ENCODE assay signal across 14 cellular contexts in the genomic region with DNA sequence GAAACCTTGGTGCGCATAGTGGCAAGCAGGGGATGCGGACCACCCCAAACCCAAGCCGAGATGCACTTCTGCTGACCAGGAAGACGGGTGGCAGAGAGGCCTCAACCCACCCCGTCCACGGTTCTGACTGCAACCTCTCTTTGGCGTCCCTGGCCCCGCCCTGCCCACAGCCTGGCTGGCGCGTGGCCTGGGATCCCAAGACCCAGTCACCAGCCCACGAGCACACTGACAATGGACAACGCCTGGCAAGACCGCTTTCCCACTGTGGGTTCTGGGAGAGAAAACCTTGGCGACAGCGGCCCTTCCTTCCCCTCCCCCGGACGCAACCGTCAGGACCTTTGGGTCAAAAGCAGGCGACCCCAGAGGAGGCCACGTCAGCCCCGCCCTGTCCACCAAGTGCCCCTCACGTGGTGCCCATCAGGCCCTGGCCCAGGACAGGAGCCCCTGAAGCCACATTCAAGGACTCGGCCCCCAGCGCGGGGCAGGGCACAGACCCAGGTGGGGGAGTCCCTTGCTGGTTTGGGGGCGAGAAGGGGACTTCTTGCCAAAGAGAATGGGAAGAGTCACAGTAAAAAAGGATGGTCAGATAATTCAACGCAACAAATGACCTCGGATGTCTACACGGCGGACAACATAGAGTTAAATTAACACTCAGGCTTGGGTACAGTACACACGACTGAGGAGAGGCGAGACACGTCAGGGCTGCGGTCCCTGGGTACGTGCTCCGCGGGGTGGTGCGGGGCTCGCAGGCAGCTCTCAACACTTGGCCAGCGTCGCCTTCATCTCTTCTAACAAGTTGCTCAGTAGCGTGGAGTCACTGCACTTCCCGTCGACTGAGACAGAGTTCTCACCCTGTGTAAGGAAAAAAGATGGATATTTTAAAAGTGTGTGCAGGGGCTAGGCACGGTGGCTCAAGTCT. TPM values are rescaled to one million over a fixed set of nuclear protein-coding genes. Genes with fewer than 3 reads are reported as not detected.
A peak's percentile ranks its signal among the peaks of the same experiment; 100 is the strongest.
DNase-seq lines count a peak whose midpoint lies in the region.
"Had no signal": no experiment of that assay in that cellular context is flagged by ENCODE, and none has a peak within 500 bp of the region (broad histone marks: within the 10 kb centered on the region; RNA-seq: fewer than 3 reads in every experiment).

No MANE protein-coding gene starts in this region.

- CTCF ChIA-PET in activated CD4-positive, alpha-beta memory T cell treated with anti-CD3 and anti-CD28 coated beads for 36 hours (lab: Charles Lee): no interaction called here

- H3K27me3 Mint-ChIP-seq in activated T-helper 1 cell treated with anti-CD3 and anti-CD28 coated beads, Interleukin-12 subunit alpha, Interleukin-12 subunit beta, Interleukin-2, Interleukin-4 antibody, amounts not matched to agents 30 ng/mL and 10 ng/mL and 1 ng/mL, durations not matched to agents 14 hours and 24 hours and 36 hours (ENCODE audit: insufficient read depth): no peaks in the 10 kb centered on the region
- H3K27me3 Mint-ChIP-seq in activated CD4-positive, alpha-beta memory T cell treated with anti-CD3 and anti-CD28 coated beads for 36 hours: no peaks in the 10 kb centered on the region

- peaks cover 36% of the 10 kb centered on the region for H3K36me3 Mint-ChIP-seq in activated T-helper 1 cell treated with anti-CD3 and anti-CD28 coated beads, Interleukin-12 subunit alpha, Interleukin-12 subunit beta, Interleukin-2, Interleukin-4 antibody, amounts not matched to agents 30 ng/mL and 10 ng/mL and 1 ng/mL, durations not matched to agents 14 hours and 24 hours and 36 hours (ENCODE audit: low read depth)
- H3K36me3 Mint-ChIP-seq in activated CD4-positive, alpha-beta memory T cell treated with anti-CD3 and anti-CD28 coated beads for 36 hours: peaks cover 38% of the 10 kb centered on the region

- H3K27ac Mint-ChIP-seq in activated T-helper 1 cell treated with anti-CD3 and anti-CD28 coated beads, Interleukin-12 subunit alpha, Interleukin-12 subunit beta, Interleukin-2, Interleukin-4 antibody, amounts not matched to agents 30 ng/mL and 10 ng/mL and 1 ng/mL, durations not matched to agents 14 hours and 24 hours and 36 hours: peak overlapping the region; percentile 29
- no peak overlapping the region for H3K27ac Mint-ChIP-seq in activated CD4-positive, alpha-beta memory T cell treated with anti-CD3 and anti-CD28 coated beads for 36 hours

- H3K4me1 Mint-ChIP-seq in activated T-helper 1 cell treated with anti-CD3 and anti-CD28 coated beads, Interleukin-12 subunit alpha, Interleukin-12 subunit beta, Interleukin-2, Interleukin-4 antibody, amounts not matched to agents 30 ng/mL and 10 ng/mL and 1 ng/mL, durations not matched to agents 14 hours and 24 hours and 36 hours (ENCODE audit: low read depth): peaks cover 7% of the 10 kb centered on the region
- H3K4me1 Mint-ChIP-seq in activated CD4-positive, alpha-beta memory T cell treated with anti-CD3 and anti-CD28 coated beads for 36 hours (ENCODE audit: low read depth): peaks cover 8% of the 10 kb centered on the region

- peaks cover 12% of the 10 kb centered on the region for H3K9me3 Mint-ChIP-seq in activated T-helper 1 cell treated with anti-CD3 and anti-CD28 coated beads, Interleukin-12 subunit alpha, Interleukin-12 subunit beta, Interleukin-2, Interleukin-4 antibody, amounts not matched to agents 30 ng/mL and 10 ng/mL and 1 ng/mL, durations not matched to agents 14 hours and 24 hours and 36 hours
- H3K9me3 Mint-ChIP-seq in activated CD4-positive, alpha-beta memory T cell treated with anti-CD3 and anti-CD28 coated beads for 36 hours: peaks cover 11% of the 10 kb centered on the region

- peak; percentile 65 for DNase-seq in Ammon's horn (ENCODE audit: low spot score)
- DNase-seq in activated T-helper 1 cell treated with anti-CD3 and anti-CD28 coated beads, Interleukin-12 subunit alpha, Interleukin-12 subunit beta, Interleukin-2, Interleukin-4 antibody, amounts not matched to agents 30 ng/mL and 10 ng/mL and 1 ng/mL, durations not matched to agents 14 hours and 24 hours and 36 hours (ENCODE audit: low spot score): no peak
- peak; percentile 76 for DNase-seq in medulla oblongata (ENCODE audit: extremely low spot score)
- DNase-seq in activated CD4-positive, alpha-beta T cell treated with anti-CD3 and anti-CD28 coated beads, Interleukin-2, amount 50 U/mL, for 48 hours: no peak
- DNase-seq in effector CD8-positive, alpha-beta T cell (lab: John Stamatoyannopoulos, UW): no peak
- DNase-seq in activated CD4-positive, alpha-beta memory T cell treated with anti-CD3 and anti-CD28 coated beads for 36 hours: no peak
- DNase-seq: activated CD4-positive, alpha-beta T cell treated with anti-CD3 and anti-CD28 coated beads for 48 hours; activated effector memory CD4-positive, alpha-beta T cell treated with Interleukin-2 at 50 U/mL for 16 hours; NCI-H1048; NCI-H187 treated with DMSO at 0.1 percent for 48 hours; occipital lobe; PC-9; right cardiac atrium; SIG-M5 had no signal

- H3K4me3 Mint-ChIP-seq in activated T-helper 1 cell treated with anti-CD3 and anti-CD28 coated beads, Interleukin-12 subunit alpha, Interleukin-12 subunit beta, Interleukin-2, Interleukin-4 antibody, amounts not matched to agents 30 ng/mL and 10 ng/mL and 1 ng/mL, durations not matched to agents 14 hours and 24 hours and 36 hours: no peak overlapping the region
- H3K4me3 Mint-ChIP-seq in activated CD4-positive, alpha-beta memory T cell treated with anti-CD3 and anti-CD28 coated beads for 36 hours: no peak overlapping the region

- POLR2A ChIA-PET in activated CD4-positive, alpha-beta memory T cell treated with anti-CD3 and anti-CD28 coated beads for 36 hours (lab: Charles Lee): no interaction called here

- intact Hi-C loops in activated T-helper 1 cell treated with anti-CD3 and anti-CD28 coated beads, Interleukin-12 subunit alpha, Interleukin-12 subunit beta, Interleukin-2, Interleukin-4 antibody, amounts not matched to agents 30 ng/mL and 10 ng/mL and 1 ng/mL, durations not matched to agents 14 hours and 24 hours and 36 hours (cut with micrococcal nuclease): no loop called here
- intact Hi-C loops in activated CD4-positive, alpha-beta memory T cell treated with anti-CD3 and anti-CD28 coated beads for 36 hours (cut with micrococcal nuclease): no loop called here

RNA-seq across cellular contexts. Expression of gene IZUMO4, which starts 5.0 kb away (rescaled TPM):
- total RNA-seq in activated T-helper 1 cell treated with anti-CD3 and anti-CD28 coated beads, Interleukin-12 subunit alpha, Interleukin-12 subunit beta, Interleukin-2, Interleukin-4 antibody, amounts not matched to agents 30 ng/mL and 10 ng/mL and 1 ng/mL, durations not matched to agents 14 hours and 24 hours and 36 hours: 6.7 and 7.1 TPM in 2 replicates
- total RNA-seq in activated CD4-positive, alpha-beta memory T cell treated with anti-CD3 and anti-CD28 coated beads for 36 hours: 10 to 100 TPM; 14.2 to 16.4 TPM

RNA-seq across cellular contexts. Expression of gene MOB3A, which starts 5.5 kb away (rescaled TPM):
- 161 and 167 TPM in 2 replicates for total RNA-seq in activated T-helper 1 cell treated with anti-CD3 and anti-CD28 coated beads, Interleukin-12 subunit alpha, Interleukin-12 subunit beta, Interleukin-2, Interleukin-4 antibody, amounts not matched to agents 30 ng/mL and 10 ng/mL and 1 ng/mL, durations not matched to agents 14 hours and 24 hours and 36 hours
- total RNA-seq in activated CD4-positive, alpha-beta memory T cell treated with anti-CD3 and anti-CD28 coated beads for 36 hours: 100 to 1,000 TPM; 117 to 122 TPM

RNA-seq across cellular contexts. Expression of gene AP3D1, which starts 49.7 kb away (rescaled TPM):
- total RNA-seq in activated T-helper 1 cell treated with anti-CD3 and anti-CD28 coated beads, Interleukin-12 subunit alpha, Interleukin-12 subunit beta, Interleukin-2, Interleukin-4 antibody, amounts not matched to agents 30 ng/mL and 10 ng/mL and 1 ng/mL, durations not matched to agents 14 hours and 24 hours and 36 hours: 120 and 124 TPM in 2 replicates
- total RNA-seq in activated CD4-positive, alpha-beta memory T cell treated with anti-CD3 and anti-CD28 coated beads for 36 hours: 10 to 100 TPM; 84.6 to 89.1 TPM

RNA-seq across cellular contexts. Expression of gene MKNK2, which starts 50.6 kb away (rescaled TPM):
- total RNA-seq in activated T-helper 1 cell treated with anti-CD3 and anti-CD28 coated beads, Interleukin-12 subunit alpha, Interleukin-12 subunit beta, Interleukin-2, Interleukin-4 antibody, amounts not matched to agents 30 ng/mL and 10 ng/mL and 1 ng/mL, durations not matched to agents 14 hours and 24 hours and 36 hours: 150 and 166 TPM in 2 replicates
- total RNA-seq in activated CD4-positive, alpha-beta memory T cell treated with anti-CD3 and anti-CD28 coated beads for 36 hours: 100 to 1,000 TPM; 143 to 157 TPM

Comparison
In these comparisons a context has a peak if more than half of its experiments do, and no peak if none do; other contexts are left out.
1. DNase-seq: peak in Ammon's horn (single experiment) and medulla oblongata (single experiment); none in activated T-helper 1 cell treated with anti-CD3 and anti-CD28 coated beads, Interleukin-12 subunit alpha, Interleukin-12 subunit beta, Interleukin-2, Interleukin-4 antibody, amounts not matched to agents 30 ng/mL and 10 ng/mL and 1 ng/mL, durations not matched to agents 14 hours and 24 hours and 36 hours (single experiment), activated CD4-positive, alpha-beta T cell treated with anti-CD3 and anti-CD28 coated beads, Interleukin-2, amount 50 U/mL, for 48 hours (0 of 2), effector CD8-positive, alpha-beta T cell (single experiment) and activated CD4-positive, alpha-beta memory T cell treated with anti-CD3 and anti-CD28 coated beads for 36 hours (single experiment).